21 cellular contexts compared by ENCODE assay signal in the genomic region with DNA sequence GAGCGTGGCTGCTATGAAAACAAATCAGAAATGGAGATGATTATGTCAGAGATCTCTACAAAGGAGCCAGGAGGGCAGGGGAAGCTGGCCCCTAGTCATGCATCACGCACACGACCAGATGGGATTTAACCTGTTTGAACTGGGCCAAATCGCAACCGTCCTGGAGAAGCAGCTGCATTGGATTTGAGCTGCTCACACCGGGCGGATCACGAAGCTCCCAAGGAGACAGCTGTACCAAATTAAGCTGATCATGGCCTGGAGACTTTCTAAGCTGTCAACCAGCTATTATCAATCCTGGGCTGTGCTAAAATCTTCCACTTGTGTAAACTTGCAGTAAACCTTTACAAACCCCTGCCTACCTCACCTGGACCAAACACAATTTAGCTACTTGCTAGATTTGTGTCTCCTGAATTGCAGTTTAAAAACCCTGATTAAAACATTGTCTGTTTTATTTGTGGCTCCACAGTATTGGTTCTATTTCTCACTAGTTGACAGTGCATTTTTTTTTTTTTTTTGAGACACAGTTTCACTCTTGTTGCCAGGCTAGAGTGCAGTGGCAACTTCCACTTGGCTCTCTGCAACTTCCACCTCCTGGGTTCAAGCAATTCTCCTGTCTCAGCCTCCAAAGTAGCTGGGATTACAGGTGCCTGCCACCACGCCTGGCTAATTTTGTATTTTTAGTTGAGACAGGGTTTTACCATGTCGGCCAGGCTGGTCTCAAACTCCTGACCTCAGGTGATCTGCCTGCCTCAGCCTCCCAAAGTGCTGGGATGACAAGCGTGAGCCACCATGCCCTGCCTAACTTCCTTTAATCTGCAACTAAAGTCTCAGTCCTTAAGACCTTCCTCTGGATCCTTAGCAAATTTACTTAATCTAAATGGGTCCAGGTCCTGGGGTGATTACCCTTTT.
DNase-seq lines count a peak whose midpoint lies in the region; ATAC-seq, FAIRE-seq and TF ChIP-seq lines count a peak whose summit lies in the region.
"Had no signal": no experiment of that assay in that cellular context is flagged by ENCODE, and none has a peak within 500 bp of the region (broad histone marks: within the 10 kb centered on the region; RNA-seq: fewer than 3 reads in every experiment).

No MANE protein-coding gene starts in this region.

- dilution Hi-C loops in keratinocyte (cut with MboI; ENCODE audit: extremely low pct_ligation_motif_present, low sequenced_read_pairs), result no loop called here

- FAIRE-seq in keratinocyte (lab: Jason Lieb, UNC), result no peak
- FAIRE-seq: G401.6 had no signal

- ATAC-seq in GM19397 (IDR thresholded peaks at IDR 0.05; ENCODE audit: unreplicated experiment), result no peak
- ATAC-seq in activated T-cell treated with anti-CD3 and anti-CD28 coated beads, Interleukin-2, amount 50 U/mL, for 4 hours, result no peak

- no peak overlapping the region for H3K4me2 ChIP-seq in keratinocyte (ENCODE audit: control insufficient read depth, extremely low read depth, insufficient read depth, low read depth, low read length)
- H3K4me2 ChIP-seq: PC-9 had no signal

- H3K4me1 ChIP-seq in cardiac muscle cell (ENCODE audit: low read depth) (peaks cover 32% of the 10 kb centered on the region), right atrium auricular region (no peaks in the 10 kb centered on the region), keratinocyte (ENCODE audit: control insufficient read depth, extremely low read depth, insufficient read depth, low read length) (no peaks in the 10 kb centered on the region)

- H3K9me3 ChIP-seq in cardiac muscle cell (ENCODE audit: low read depth) (no peaks in the 10 kb centered on the region), right atrium auricular region (peaks cover 0 to 4% of the 10 kb centered on the region in 2 donors), keratinocyte (ENCODE audit: control insufficient read depth, low read depth, low read length) (no peaks in the 10 kb centered on the region)

- peak overlapping the region; percentile 74 for H3K27ac Mint-ChIP-seq in progenitor cell of endocrine pancreas

- TF ChIP-seq CTCF in cardiac muscle cell (IDR thresholded peaks at IDR 0.05; ENCODE audit: low read depth, low read length) (no peak), right atrium auricular region (IDR thresholded peaks at IDR 0.05) (no peak), keratinocyte (optimal IDR thresholded peaks at IDR 0.05 in 1 of 3, IDR thresholded peaks at IDR 0.05 in 1 of 3, conservative IDR thresholded peaks at IDR 0.05 in 1 of 3; ENCODE audit: extremely low read depth in 1 of 3, insufficient read depth in 2 of 3, low read length in 3 of 3) (no peak), progenitor cell of endocrine pancreas (IDR thresholded peaks at IDR 0.05; ENCODE audit: unreplicated experiment) (no peak), GM13976 (IDR thresholded peaks at IDR 0.05; ENCODE audit: borderline replicate concordance, control extremely low read depth, extremely low read depth, insufficient read depth, missing control alignments) (no peak)

- no peaks in the 10 kb centered on the region for H3K9me1 ChIP-seq in keratinocyte (ENCODE audit: control insufficient read depth, extremely low read depth, insufficient read depth, low read length)

- H3K36me3 ChIP-seq in cardiac muscle cell (no peaks in the 10 kb centered on the region), right atrium auricular region (no peaks in the 10 kb centered on the region), keratinocyte (ENCODE audit: control insufficient read depth in 2 of 2, extremely low read depth in 1 of 2, insufficient read depth in 2 of 2, low read length in 2 of 2) (no peaks in the 10 kb centered on the region)

- no peaks in the 10 kb centered on the region for H3K27me3 ChIP-seq in cardiac muscle cell
- no peaks in the 10 kb centered on the region for H3K27me3 ChIP-seq in right atrium auricular region
- no peaks in the 10 kb centered on the region for H3K27me3 ChIP-seq in keratinocyte (ENCODE audit: control insufficient read depth, extremely low read depth, insufficient read depth, low read length)

- peaks cover 9% of the 10 kb centered on the region for H3K27me3 Mint-ChIP-seq in progenitor cell of endocrine pancreas
- no peaks in the 10 kb centered on the region for H3K27me3 Mint-ChIP-seq in activated T-cell treated with anti-CD3 and anti-CD28 coated beads, Interleukin-2, amount 50 U/mL, for 4 hours (ENCODE audit: low read depth)

- no peak overlapping the region for H3K4me3 ChIP-seq in cardiac muscle cell
- no peak overlapping the region for H3K4me3 ChIP-seq in right atrium auricular region
- H3K4me3 ChIP-seq in keratinocyte (ENCODE audit: control insufficient read depth in 2 of 3, extremely low read depth in 1 of 3, insufficient read depth in 2 of 3, low read depth in 1 of 3, low read length in 3 of 3), result no peak overlapping the region
- H3K4me3 ChIP-seq: PC-9 had no signal

- H3K27ac ChIP-seq in cardiac muscle cell (peak overlapping the region; percentile 93), right atrium auricular region (no peak overlapping the region), keratinocyte (ENCODE audit: control insufficient read depth, insufficient read depth, low read length) (no peak overlapping the region)
- H3K27ac ChIP-seq: PC-9, RWPE1 had no signal

- H3K36me3 Mint-ChIP-seq in progenitor cell of endocrine pancreas (ENCODE audit: insufficient read depth), result peaks cover 7% of the 10 kb centered on the region
- H3K36me3 Mint-ChIP-seq in activated T-cell treated with anti-CD3 and anti-CD28 coated beads, Interleukin-2, amount 50 U/mL, for 4 hours (ENCODE audit: insufficient read depth), result no peaks in the 10 kb centered on the region
- H3K36me3 Mint-ChIP-seq: CD14-positive monocyte had no signal

- peaks cover 20% of the 10 kb centered on the region for H3K4me1 Mint-ChIP-seq in progenitor cell of endocrine pancreas (ENCODE audit: low read depth)
- peaks cover 6% of the 10 kb centered on the region for H3K4me1 Mint-ChIP-seq in activated T-cell treated with anti-CD3 and anti-CD28 coated beads, Interleukin-2, amount 50 U/mL, for 4 hours (ENCODE audit: low read depth)

- H3K9me3 Mint-ChIP-seq in progenitor cell of endocrine pancreas (ENCODE audit: low read depth), result peaks cover 8% of the 10 kb centered on the region
- peaks cover 12% of the 10 kb centered on the region for H3K9me3 Mint-ChIP-seq in activated T-cell treated with anti-CD3 and anti-CD28 coated beads, Interleukin-2, amount 50 U/mL, for 4 hours

- peak overlapping the region; percentile 5 for H2AFZ ChIP-seq in keratinocyte (ENCODE audit: control insufficient read depth, low read length)
- H2AFZ ChIP-seq: PC-9 had no signal

- no peaks in the 10 kb centered on the region for H4K20me1 ChIP-seq in keratinocyte (ENCODE audit: control insufficient read depth, extremely low read depth, insufficient read depth, low read length)

- H3K4me3 Mint-ChIP-seq in progenitor cell of endocrine pancreas (ENCODE audit: low read depth), result no peak overlapping the region
- H3K4me3 Mint-ChIP-seq in activated T-cell treated with anti-CD3 and anti-CD28 coated beads, Interleukin-2, amount 50 U/mL, for 4 hours, result no peak overlapping the region
- H3K4me3 Mint-ChIP-seq: CD14-positive monocyte had no signal

- DNase-seq in cardiac muscle cell (ENCODE audit: low read depth in 1 of 2, low spot score in 1 of 2) (no peak), right atrium auricular region (ENCODE audit: low spot score) (no peak), NCI-H82 treated with DMSO at 0.1 percent for 48 hours (lab: John Stamatoyannopoulos, UW; ENCODE audit: unreplicated experiment) (peak; percentile 88), keratinocyte (ENCODE audit: low read depth, low spot score) (no peak), progenitor cell of endocrine pancreas (ENCODE audit: low spot score, unreplicated experiment) (no peak), GM13976 (ENCODE audit: low spot score) (no peak)
- no peak for DNase-seq in activated T-cell treated with anti-CD3 and anti-CD28 coated beads, Interleukin-2, amount 50 U/mL, for 4 hours
- DNase-seq: 8988T, DMS 273 treated with DMSO at 0.1 percent for 48 hours, DND-41, H7, NCI-H1105, NCI-H1694, NCI-H2081 treated with DMSO at 0.1 percent for 48 hours, NCI-H446 treated with DMSO at 0.1 percent for 48 hours, NCI-H748 treated with DMSO at 0.1 percent for 48 hours, PC-9 had no signal

- H3K9ac ChIP-seq in keratinocyte (ENCODE audit: control insufficient read depth, extremely low read depth, insufficient read depth, low read length), result no peak overlapping the region

- in situ Hi-C loops in GM13976 (cut with MboI; ENCODE audit: low sequenced_read_pairs, unreplicated experiment), result no loop called here

- no peaks in the 10 kb centered on the region for H3K79me2 ChIP-seq in keratinocyte (ENCODE audit: control insufficient read depth, insufficient read depth, low read length)
